21 cellular contexts compared by ENCODE assay signal in the genomic region with DNA sequence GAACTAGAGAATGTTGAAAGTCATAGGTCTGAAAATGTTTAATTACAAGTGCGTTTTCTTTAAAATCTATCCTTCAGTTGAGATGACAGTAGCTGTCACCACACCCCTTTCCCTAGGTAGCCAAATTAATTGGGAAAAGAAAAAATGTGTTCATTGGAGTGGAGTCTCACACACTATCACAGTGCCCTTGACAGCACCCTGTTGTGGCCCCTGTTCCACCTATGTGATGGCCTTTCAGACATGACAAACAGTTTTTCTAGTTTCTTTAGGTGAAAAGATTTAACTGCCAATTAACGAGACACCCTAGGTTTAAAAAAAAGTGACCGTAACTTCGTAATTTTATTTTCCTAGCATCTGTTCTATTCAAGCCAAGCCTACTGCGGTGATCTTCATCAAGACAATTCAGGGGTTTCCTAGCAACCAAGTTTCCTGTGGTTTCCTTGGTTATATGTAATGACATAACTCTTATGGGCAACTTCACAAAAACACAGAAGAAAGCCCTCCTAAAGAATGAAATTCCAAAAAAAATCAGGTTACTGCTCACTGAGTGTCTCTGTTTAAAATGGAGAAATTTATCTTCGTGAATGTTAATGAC.
DNase-seq lines count a peak whose midpoint lies in the region; ATAC-seq, FAIRE-seq and TF ChIP-seq lines count a peak whose summit lies in the region.
"Had no signal": no experiment of that assay in that cellular context is flagged by ENCODE, and none has a peak within 500 bp of the region (broad histone marks: within the 10 kb centered on the region; RNA-seq: fewer than 3 reads in every experiment).

No MANE protein-coding gene starts in this region.

- no peak overlapping the region for H2AFZ ChIP-seq in astrocyte (ENCODE audit: low read depth, low read length)

- no peaks in the 10 kb centered on the region for H3K36me3 Mint-ChIP-seq in CD4-positive, CD25-positive, alpha-beta regulatory T cell
- H3K36me3 Mint-ChIP-seq in astrocyte (ENCODE audit: low read depth, unreplicated experiment): no peaks in the 10 kb centered on the region
- H3K36me3 Mint-ChIP-seq: activated naive CD4-positive, alpha-beta T cell treated with anti-CD3 and anti-CD28 coated beads, Interleukin-2, amount 50 U/mL, for 72 hours; natural killer cell had no signal

- CTCF ChIA-PET in HEK293T (lab: Yijun Ruan, JAX): no interaction called here

- H3K9ac ChIP-seq in astrocyte (ENCODE audit: low read length): no peak overlapping the region
- H3K9ac ChIP-seq: BLaER1 had no signal

- H3K27me3 Mint-ChIP-seq in CD4-positive, CD25-positive, alpha-beta regulatory T cell: no peaks in the 10 kb centered on the region
- no peaks in the 10 kb centered on the region for H3K27me3 Mint-ChIP-seq in astrocyte (ENCODE audit: low read depth, unreplicated experiment)

- intact Hi-C loops in posterior cingulate gyrus (cut with DNase I): no loop called here

- H3K9me3 ChIP-seq in CD4-positive, CD25-positive, alpha-beta regulatory T cell (ENCODE audit: control insufficient read depth in 2 of 2, low read length in 2 of 2): no peaks in the 10 kb centered on the region
- H3K9me3 ChIP-seq in astrocyte (ENCODE audit: insufficient read depth, low read depth, low read length): no peaks in the 10 kb centered on the region
- H3K9me3 ChIP-seq: BLaER1, lower lobe of right lung had no signal

- peak in 2 of 3 donors; percentile 35 to 38 for DNase-seq in CD4-positive, CD25-positive, alpha-beta regulatory T cell
- DNase-seq in HT1080 (ENCODE audit: low read depth): peak; percentile 29
- peak; percentile 65 for DNase-seq in astrocyte (ENCODE audit: low read depth)
- peak; percentile 1 for DNase-seq in iris pigment epithelial cell (ENCODE audit: low read depth)
- DNase-seq in NCI-H524 (lab: John Stamatoyannopoulos, UW): no peak
- no peak for DNase-seq in HEK293T (ENCODE audit: extremely low spot score)
- no peak for DNase-seq in posterior cingulate gyrus
- DNase-seq in NCI-H128 (lab: John Stamatoyannopoulos, UW; ENCODE audit: unreplicated experiment): no peak
- DNase-seq: activated CD4-positive, CD25-positive, alpha-beta regulatory T cell treated with anti-CD3 and anti-CD28 coated beads, Interleukin-2, amount 50 U/mL, for 72 hours; activated T-cell treated with anti-CD3 and anti-CD28 coated beads for 4 hours; H9; lower lobe of right lung; natural killer cell; NCI-H1105; NK-92 treated with Interleukin-12 subunit alpha and Interleukin-12 subunit beta, amount 100 ng/mL, for 24 hours had no signal

- H3K79me2 ChIP-seq in astrocyte (ENCODE audit: insufficient read depth, low read length): no peaks in the 10 kb centered on the region

- H3K4me3 Mint-ChIP-seq in CD4-positive, CD25-positive, alpha-beta regulatory T cell: no peak overlapping the region
- H3K4me3 Mint-ChIP-seq in astrocyte (ENCODE audit: unreplicated experiment): no peak overlapping the region
- H3K4me3 Mint-ChIP-seq: central memory CD8-positive, alpha-beta T cell; H9; natural killer cell; T-helper 1 cell treated with Interleukin-12 subunit alpha and Interleukin-12 subunit beta and Interleukin-4 antibody, amounts not matched to agents 30 μg/mL and 1 μg/mL, for 36 hours had no signal

- no peak overlapping the region for H3K4me3 ChIP-seq in CD4-positive, CD25-positive, alpha-beta regulatory T cell (ENCODE audit: low read depth, low read length)
- H3K4me3 ChIP-seq in astrocyte (ENCODE audit: insufficient read depth, low read depth, low read length): no peak overlapping the region
- H3K4me3 ChIP-seq: BLaER1, lower lobe of right lung had no signal

- H3K27me3 ChIP-seq in CD4-positive, CD25-positive, alpha-beta regulatory T cell (ENCODE audit: control insufficient read depth, insufficient read depth, low read length): peaks cover 2% of the 10 kb centered on the region
- no peaks in the 10 kb centered on the region for H3K27me3 ChIP-seq in astrocyte (ENCODE audit: insufficient read depth, low read length)
- H3K27me3 ChIP-seq: BLaER1 had no signal

- H3K27ac Mint-ChIP-seq in CD4-positive, CD25-positive, alpha-beta regulatory T cell: no peak overlapping the region
- no peak overlapping the region for H3K27ac Mint-ChIP-seq in astrocyte (ENCODE audit: unreplicated experiment)
- H3K27ac Mint-ChIP-seq: activated naive CD4-positive, alpha-beta T cell treated with anti-CD3 and anti-CD28 coated beads, Interleukin-2, amount 50 U/mL, for 72 hours; H9; natural killer cell; T-helper 1 cell treated with Interleukin-12 subunit alpha and Interleukin-12 subunit beta and Interleukin-4 antibody, amounts not matched to agents 30 μg/mL and 1 μg/mL, for 36 hours had no signal

- H3K36me3 ChIP-seq in CD4-positive, CD25-positive, alpha-beta regulatory T cell (ENCODE audit: control insufficient read depth, insufficient read depth, low read length): no peaks in the 10 kb centered on the region
- no peaks in the 10 kb centered on the region for H3K36me3 ChIP-seq in astrocyte (ENCODE audit: insufficient read depth, low read length)
- H3K36me3 ChIP-seq: BLaER1, lower lobe of right lung had no signal

- peaks cover 0 to 2% (median 0%) of the 10 kb centered on the region in 7 donors for H3K9me3 Mint-ChIP-seq in CD4-positive, CD25-positive, alpha-beta regulatory T cell
- peaks cover 2% of the 10 kb centered on the region for H3K9me3 Mint-ChIP-seq in astrocyte (ENCODE audit: unreplicated experiment)
- H3K9me3 Mint-ChIP-seq: activated naive CD4-positive, alpha-beta T cell treated with anti-CD3 and anti-CD28 coated beads, Interleukin-2, amount 50 U/mL, for 72 hours; central memory CD8-positive, alpha-beta T cell; H9; natural killer cell; T-helper 1 cell treated with Interleukin-12 subunit alpha and Interleukin-12 subunit beta and Interleukin-4 antibody, amounts not matched to agents 30 μg/mL and 1 μg/mL, for 36 hours had no signal

- H3K4me1 ChIP-seq in CD4-positive, CD25-positive, alpha-beta regulatory T cell (ENCODE audit: control insufficient read depth, insufficient read depth, low read length, poor library complexity, severe bottlenecking): peaks cover 6% of the 10 kb centered on the region
- no peaks in the 10 kb centered on the region for H3K4me1 ChIP-seq in astrocyte (ENCODE audit: insufficient read depth, low read length)
- H3K4me1 ChIP-seq: lower lobe of right lung had no signal

- H4K20me1 ChIP-seq in astrocyte (ENCODE audit: insufficient read depth, low read length): no peaks in the 10 kb centered on the region
- H4K20me1 ChIP-seq: BLaER1 had no signal

- POLR2A ChIA-PET in HEK293T (lab: Yijun Ruan, JAX): no interaction called here

- no peak for TF ChIP-seq CTCF in astrocyte (IDR thresholded peaks at IDR 0.05; ENCODE audit: insufficient read depth, low read depth, low read length)

- peaks cover 2 to 12% (median 6%) of the 10 kb centered on the region in 4 donors for H3K4me1 Mint-ChIP-seq in CD4-positive, CD25-positive, alpha-beta regulatory T cell
- H3K4me1 Mint-ChIP-seq in astrocyte (ENCODE audit: low read depth, unreplicated experiment): no peaks in the 10 kb centered on the region
- H3K4me1 Mint-ChIP-seq: central memory CD8-positive, alpha-beta T cell; natural killer cell had no signal

- no peak overlapping the region for H3K27ac ChIP-seq in CD4-positive, CD25-positive, alpha-beta regulatory T cell (ENCODE audit: insufficient read depth, low read length, poor library complexity, severe bottlenecking)
- H3K27ac ChIP-seq in astrocyte (ENCODE audit: low read depth, low read length): no peak overlapping the region
- H3K27ac ChIP-seq: BLaER1, lower lobe of right lung had no signal

- peak; percentile 38 to 67 for ATAC-seq in CD4-positive, CD25-positive, alpha-beta regulatory T cell (ENCODE audit: low read depth in 2 of 2)
- ATAC-seq: activated naive CD4-positive, alpha-beta T cell treated with anti-CD3 and anti-CD28 coated beads, Interleukin-2, amount 50 U/mL, for 72 hours; lower lobe of right lung; natural killer cell had no signal

- H3K4me2 ChIP-seq in astrocyte (ENCODE audit: low read length): no peak overlapping the region
- H3K4me2 ChIP-seq: BLaER1 had no signal

- FAIRE-seq in astrocyte (lab: Jason Lieb, UNC): peak; percentile 9
- FAIRE-seq: endometrium, frontal cortex had no signal

TF ChIP-seq in HEK293T, 16 proteins besides CTCF, POLR2A, EP300 and RAD21:
- TF ChIP-seq FOXM1 (IDR thresholded peaks at IDR 0.05; ENCODE audit: borderline replicate concordance) (no peak), TARDBP (IDR thresholded peaks at IDR 0.05) (no peak), BHLHE40 (IDR thresholded peaks at IDR 0.05; ENCODE audit: borderline replicate concordance) (no peak), CTBP1 (IDR thresholded peaks at IDR 0.05; ENCODE audit: borderline replicate concordance) (no peak), L3MBTL2 (conservative IDR thresholded peaks at IDR 0.05) (no peak), SP1 (IDR thresholded peaks at IDR 0.05) (no peak), FOXA1 (IDR thresholded peaks at IDR 0.05) (no peak), HDGF (IDR thresholded peaks at IDR 0.05; ENCODE audit: borderline replicate concordance) (no peak), FOXK2 (IDR thresholded peaks at IDR 0.05) (no peak), ZNF384 (IDR thresholded peaks at IDR 0.05) (no peak), ELF4 (IDR thresholded peaks at IDR 0.05) (no peak), SUZ12 (IDR thresholded peaks at IDR 0.05) (no peak), LEF1 (IDR thresholded peaks at IDR 0.05; ENCODE audit: borderline replicate concordance) (no peak), NFRKB (IDR thresholded peaks at IDR 0.05) (no peak), ARNT (IDR thresholded peaks at IDR 0.05) (no peak)
- TF ChIP-seq, protein P1, sequence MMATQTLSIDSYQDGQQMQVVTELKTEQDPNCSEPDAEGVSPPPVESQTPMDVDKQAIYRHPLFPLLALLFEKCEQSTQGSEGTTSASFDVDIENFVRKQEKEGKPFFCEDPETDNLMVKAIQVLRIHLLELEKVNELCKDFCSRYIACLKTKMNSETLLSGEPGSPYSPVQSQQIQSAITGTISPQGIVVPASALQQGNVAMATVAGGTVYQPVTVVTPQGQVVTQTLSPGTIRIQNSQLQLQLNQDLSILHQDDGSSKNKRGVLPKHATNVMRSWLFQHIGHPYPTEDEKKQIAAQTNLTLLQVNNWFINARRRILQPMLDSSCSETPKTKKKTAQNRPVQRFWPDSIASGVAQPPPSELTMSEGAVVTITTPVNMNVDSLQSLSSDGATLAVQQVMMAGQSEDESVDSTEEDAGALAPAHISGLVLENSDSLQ (IDR thresholded peaks at IDR 0.05): no peak

Comparison
In these comparisons a context has a peak if more than half of its experiments do, and no peak if none do; other contexts are left out.
1. DNase-seq: peak in CD4-positive, CD25-positive, alpha-beta regulatory T cell (2 of 3), HT1080 (single experiment), astrocyte (single experiment) and iris pigment epithelial cell (single experiment); none in NCI-H524 (0 of 2), HEK293T (single experiment), posterior cingulate gyrus (0 of 10) and NCI-H128 (single experiment).